ENCODE assay signal across 8 cellular contexts in the genomic region with DNA sequence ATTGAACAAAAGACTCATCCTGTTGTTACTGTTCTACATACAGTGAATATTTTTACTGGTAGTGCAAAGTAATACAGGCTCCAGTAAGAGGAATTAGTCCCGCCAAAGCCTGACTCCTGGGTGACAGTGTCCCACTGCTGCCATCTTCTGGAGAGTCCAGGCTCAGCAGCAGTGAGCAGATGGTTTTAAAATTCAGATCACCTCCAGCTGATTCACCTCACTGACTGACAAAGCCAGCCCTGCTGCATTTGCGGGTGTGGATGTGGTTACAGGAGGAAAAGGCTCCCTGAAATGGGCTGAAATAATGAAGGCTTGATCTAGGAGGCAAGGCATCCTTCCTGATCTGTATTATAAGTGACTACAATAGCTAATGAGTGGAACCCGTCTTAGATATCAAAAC. TPM values are rescaled to one million over a fixed set of nuclear protein-coding genes. Genes with fewer than 3 reads are reported as not detected.
A peak's percentile ranks its signal among the peaks of the same experiment; 100 is the strongest.
DNase-seq lines count a peak whose midpoint lies in the region; ATAC-seq and TF ChIP-seq lines count a peak whose summit lies in the region.

No MANE protein-coding gene starts in this region.

- H3K9me3 ChIP-seq in upper lobe of right lung, result no peaks in the 10 kb centered on the region

- peak; percentile 89 for TF ChIP-seq CTCF in LNCAP (IDR thresholded peaks at IDR 0.05)
- TF ChIP-seq CTCF in foreskin keratinocyte (conservative IDR thresholded peaks at IDR 0.05), result peak; percentile 95
- no peak for TF ChIP-seq CTCF in omental fat pad (IDR thresholded peaks at IDR 0.05)
- TF ChIP-seq CTCF in upper lobe of right lung (IDR thresholded peaks at IDR 0.05), result peak; percentile 79

- H3K36me3 ChIP-seq in upper lobe of right lung, result no peaks in the 10 kb centered on the region

- peaks cover 6% of the 10 kb centered on the region for H3K4me1 ChIP-seq in foreskin keratinocyte
- no peaks in the 10 kb centered on the region for H3K4me1 ChIP-seq in upper lobe of right lung

- ATAC-seq in GM21360 (IDR thresholded peaks at IDR 0.05; ENCODE audit: unreplicated experiment) (peak; percentile 77), foreskin keratinocyte (peak; percentile 90), omental fat pad (ENCODE audit: low FRiP score) (peak; percentile 62), upper lobe of right lung (peak; percentile 95)

- no peak overlapping the region for H3K27ac ChIP-seq in foreskin keratinocyte
- no peak overlapping the region for H3K27ac ChIP-seq in upper lobe of right lung

- peak; percentile 71 for DNase-seq in COR-L47 (lab: John Stamatoyannopoulos, UW)
- DNase-seq in RPMI7951 (ENCODE audit: low read depth), result peak; percentile 61
- DNase-seq in activated effector memory CD4-positive, alpha-beta T cell treated with Interleukin-2 at 50 U/mL for 16 hours, result peak; percentile 19
- DNase-seq in foreskin keratinocyte, result peak; percentile 54 to 75
- DNase-seq in omental fat pad (ENCODE audit: low spot score), result no peak
- DNase-seq in upper lobe of right lung, result peak; percentile 67

- H3K27me3 ChIP-seq in foreskin keratinocyte, result no peaks in the 10 kb centered on the region
- peaks cover 4% of the 10 kb centered on the region for H3K27me3 ChIP-seq in upper lobe of right lung

- no peak overlapping the region for H3K4me3 ChIP-seq in upper lobe of right lung

- intact Hi-C loops in upper lobe of right lung (cut with DNase I), result no loop called here

RNA-seq across cellular contexts. Expression of a gene that starts 18.3 kb away (rescaled TPM):
- 0.10 and 0.12 TPM in 2 replicates for total RNA-seq in RPMI7951 (2014; rRNA removed; shearing (Covaris generic))
- total RNA-seq in foreskin keratinocyte, result 0.14 and 0.17 TPM in 2 replicates
- polyA plus RNA-seq in foreskin keratinocyte, result 0.08 and 0.09 TPM in 2 replicates
- under 1 TPM in 1 of 4 donors, not detected in 3; 0.09 TPM for total RNA-seq in omental fat pad
- total RNA-seq in upper lobe of right lung, result 0.12 TPM

RNA-seq across cellular contexts. Expression of a gene that starts 57.9 kb away (rescaled TPM):
- not detected in 2 replicates for total RNA-seq in RPMI7951 (2014; rRNA removed; shearing (Covaris generic))
- total RNA-seq in foreskin keratinocyte (not detected in 2 replicates), omental fat pad (under 1 TPM in 2 of 4 donors, not detected in 2; 0.09 to 0.95 TPM), upper lobe of right lung (not detected)
- not detected in 2 replicates for polyA plus RNA-seq in foreskin keratinocyte

Comparison
In these comparisons a context has a peak if more than half of its experiments do, and no peak if none do; other contexts are left out.
1. CTCF ChIP-seq: peak in LNCAP (single experiment), foreskin keratinocyte (single experiment) and upper lobe of right lung (single experiment); none in omental fat pad (0 of 3).
2. Peak in every context shown above with its lines, with median percentiles within 50 percentile points of each other: ATAC-seq.